ENCODE assay signal across 19 cellular contexts in the genomic region with DNA sequence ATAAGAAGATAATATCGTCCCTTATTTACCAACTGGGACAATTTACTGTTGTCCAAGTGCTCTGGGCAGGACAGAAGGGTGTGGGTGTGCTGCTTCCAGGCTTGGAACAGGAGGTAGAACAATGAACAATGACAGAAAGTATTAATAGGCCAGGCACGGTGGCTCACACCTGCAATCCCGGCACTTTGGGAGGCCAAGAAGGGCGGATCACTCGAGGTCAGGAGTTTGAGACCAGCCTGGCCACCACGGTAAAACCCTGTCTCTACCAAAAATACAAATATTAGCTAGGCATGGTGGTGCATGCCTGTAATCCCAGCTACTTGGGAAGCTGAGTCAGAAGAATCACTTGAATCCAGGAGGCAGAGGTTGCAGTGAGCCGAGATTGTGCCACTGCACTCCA. TPM values are rescaled to one million over a fixed set of nuclear protein-coding genes. Genes with fewer than 3 reads are reported as not detected.
A peak's percentile ranks its signal among the peaks of the same experiment; 100 is the strongest.
DNase-seq lines count a peak whose midpoint lies in the region; ATAC-seq and TF ChIP-seq lines count a peak whose summit lies in the region.
"Had no signal": no experiment of that assay in that cellular context is flagged by ENCODE, and none has a peak within 500 bp of the region (broad histone marks: within the 10 kb centered on the region; RNA-seq: fewer than 3 reads in every experiment).

No MANE protein-coding gene starts in this region.

- no peak overlapping the region for H3K27ac Mint-ChIP-seq in Calu3 (ENCODE audit: unreplicated experiment)
- no peak overlapping the region for H3K27ac Mint-ChIP-seq in activated naive CD4-positive, alpha-beta T cell treated with anti-CD3 and anti-CD28 coated beads for 36 hours
- H3K27ac Mint-ChIP-seq: activated CD4-positive, alpha-beta memory T cell treated with anti-CD3 and anti-CD28 coated beads for 36 hours; activated naive CD4-positive, alpha-beta T cell treated with anti-CD3 and anti-CD28 coated beads, Interleukin-2, amount 10 ng/mL, durations not matched to agents 7 days and 5 days had no signal

- no peaks in the 10 kb centered on the region for H3K9me3 ChIP-seq in breast epithelium
- H3K9me3 ChIP-seq in spleen, result no peaks in the 10 kb centered on the region
- H3K9me3 ChIP-seq: pancreas had no signal

- H3K27me3 Mint-ChIP-seq in Calu3 (ENCODE audit: unreplicated experiment), result peaks cover 35% of the 10 kb centered on the region
- H3K27me3 Mint-ChIP-seq in activated naive CD4-positive, alpha-beta T cell treated with anti-CD3 and anti-CD28 coated beads for 36 hours (ENCODE audit: low read depth), result no peaks in the 10 kb centered on the region

- H3K4me1 ChIP-seq in breast epithelium (no peaks in the 10 kb centered on the region), spleen (peaks cover 0 to 51% (median 27%) of the 10 kb centered on the region in 6 donors)
- H3K4me1 ChIP-seq: pancreas had no signal

- H3K4me3 ChIP-seq in breast epithelium (peak overlapping the region in 2 of 3 donors; percentile 9 to 69), spleen (peak overlapping the region in 7 of 8 donors; percentile 30 to 69 (median 46))

- peak overlapping the region; percentile 12 to 87 for H3K27ac ChIP-seq in breast epithelium
- H3K27ac ChIP-seq in spleen, result peak overlapping the region; percentile 5 to 96 (median 90)
- H3K27ac ChIP-seq: pancreas had no signal

- peaks cover 36% of the 10 kb centered on the region for H3K36me3 Mint-ChIP-seq in Calu3 (ENCODE audit: insufficient read depth, unreplicated experiment)
- no peaks in the 10 kb centered on the region for H3K36me3 Mint-ChIP-seq in activated naive CD4-positive, alpha-beta T cell treated with anti-CD3 and anti-CD28 coated beads for 36 hours (ENCODE audit: low read depth)
- H3K36me3 Mint-ChIP-seq: activated CD4-positive, alpha-beta memory T cell treated with anti-CD3 and anti-CD28 coated beads for 36 hours; activated naive CD4-positive, alpha-beta T cell treated with anti-CD3 and anti-CD28 coated beads, Interleukin-2, amount 10 ng/mL, durations not matched to agents 7 days and 5 days; CD4-positive, alpha-beta memory T cell had no signal

- H3K4me3 Mint-ChIP-seq in Calu3 (ENCODE audit: low read depth, unreplicated experiment), result peak overlapping the region; percentile 63
- H3K4me3 Mint-ChIP-seq in activated naive CD4-positive, alpha-beta T cell treated with anti-CD3 and anti-CD28 coated beads for 36 hours, result no peak overlapping the region
- H3K4me3 Mint-ChIP-seq: activated CD4-positive, alpha-beta memory T cell treated with anti-CD3 and anti-CD28 coated beads for 36 hours; activated naive CD4-positive, alpha-beta T cell treated with anti-CD3 and anti-CD28 coated beads, Interleukin-2, amount 10 ng/mL, durations not matched to agents 7 days and 5 days; CD4-positive, alpha-beta memory T cell had no signal

- H3K36me3 ChIP-seq in breast epithelium (no peaks in the 10 kb centered on the region), spleen (peaks cover 0 to 15% (median 0%) of the 10 kb centered on the region in 6 donors)
- H3K36me3 ChIP-seq: pancreas had no signal

- no peaks in the 10 kb centered on the region for H3K27me3 ChIP-seq in breast epithelium
- peaks cover 0 to 16% (median 0%) of the 10 kb centered on the region in 7 donors for H3K27me3 ChIP-seq in spleen (replicated peaks in 1 of 7)
- H3K27me3 ChIP-seq: pancreas had no signal

- TF ChIP-seq CTCF in Calu3 (IDR thresholded peaks at IDR 0.05; ENCODE audit: unreplicated experiment) (no peak), breast epithelium (IDR thresholded peaks at IDR 0.05) (no peak), spleen (IDR thresholded peaks at IDR 0.05 in 8 of 11, conservative IDR thresholded peaks at IDR 0.05 in 3 of 11) (no peak)

- DNase-seq in Calu3 (no peak), breast epithelium (ENCODE audit: low spot score in 2 of 2) (no peak), left colon (peak in 1 of 2 donors; percentile 20), spleen (no peak), mucosa of gallbladder (ENCODE audit: low spot score) (no peak), NCI-H82 (lab: John Stamatoyannopoulos, UW) (no peak)
- no peak for DNase-seq in activated CD4-positive, alpha-beta T cell treated with anti-CD3 and anti-CD28 coated beads, Interleukin-2, amount 50 U/mL, for 1 hour
- no peak for DNase-seq in activated naive CD4-positive, alpha-beta T cell treated with anti-CD3 and anti-CD28 coated beads for 36 hours
- DNase-seq: activated CD4-positive, alpha-beta memory T cell treated with anti-CD3 and anti-CD28 coated beads for 36 hours; activated naive CD4-positive, alpha-beta T cell treated with anti-CD3 and anti-CD28 coated beads, Interleukin-2, amount 10 ng/mL, durations not matched to agents 7 days and 5 days; activated T-cell treated with anti-CD3 and anti-CD28 coated beads, Interleukin-2, amount 50 U/mL, for 1 hour; CD4-positive, alpha-beta memory T cell; naive B cell; NCI-H2107; NCI-H526 treated with DMSO at 0.1 percent for 48 hours; SIG-M5; stimulated activated naive CD8-positive, alpha-beta T cell treated with anti-CD3 and anti-CD28 coated beads, Interleukin-15, Interleukin-2, amounts not matched to agents 100 U/mL and 50 U/mL, for 24 hours; T-helper 17 cell had no signal

- TF ChIP-seq POLR2A in breast epithelium (IDR thresholded peaks at IDR 0.05), result no peak
- TF ChIP-seq POLR2A in spleen (IDR thresholded peaks at IDR 0.05), result no peak

- H3K9me3 Mint-ChIP-seq in Calu3 (ENCODE audit: low read depth, unreplicated experiment), result no peaks in the 10 kb centered on the region
- H3K9me3 Mint-ChIP-seq in activated naive CD4-positive, alpha-beta T cell treated with anti-CD3 and anti-CD28 coated beads for 36 hours, result no peaks in the 10 kb centered on the region
- H3K9me3 Mint-ChIP-seq: activated CD4-positive, alpha-beta memory T cell treated with anti-CD3 and anti-CD28 coated beads for 36 hours; activated naive CD4-positive, alpha-beta T cell treated with anti-CD3 and anti-CD28 coated beads, Interleukin-2, amount 10 ng/mL, durations not matched to agents 7 days and 5 days; CD4-positive, alpha-beta memory T cell had no signal

- intact Hi-C loops in Calu3 (cut with micrococcal nuclease; ENCODE audit: unreplicated experiment), result no loop called here
- intact Hi-C loops in breast epithelium (cut with DNase I; ENCODE audit: low total_unique reads), result no loop called here
- intact Hi-C loops in left colon (cut with DNase I, micrococcal nuclease), result no loop called here
- intact Hi-C loops in spleen (cut with DNase I; ENCODE audit: low total_unique reads), result no loop called here
- intact Hi-C loops in activated naive CD4-positive, alpha-beta T cell treated with anti-CD3 and anti-CD28 coated beads for 36 hours (cut with micrococcal nuclease), result no loop called here

- whole genome bisulfite sequencing in spleen, 5 donors, result 64 to 78% (median 70%) methylated on average over 7 of the region's 7 CpGs

- no TSS peak for BruUV-seq in Calu3 (replicated peaks; lab: Mats Ljungman, UMichigan)

- ATAC-seq in left colon, result peak; percentile 42
- ATAC-seq: stimulated activated naive CD8-positive, alpha-beta T cell treated with anti-CD3 and anti-CD28 coated beads, Interleukin-15, Interleukin-2, amounts not matched to agents 100 U/mL and 50 U/mL, for 24 hours; T-helper 17 cell had no signal

- CTCF ChIA-PET in Calu3 (lab: Charles Lee), result interaction anchor here (0.6 kb wide), 1 partner anchor 424 kb away, joined by 3 read pairs; no protein-coding TSS in a partner anchor
- CTCF ChIA-PET in activated naive CD4-positive, alpha-beta T cell treated with anti-CD3 and anti-CD28 coated beads for 36 hours (lab: Charles Lee), result no interaction called here

- peaks cover 44% of the 10 kb centered on the region for H3K4me1 Mint-ChIP-seq in Calu3 (ENCODE audit: low read depth, unreplicated experiment)
- no peaks in the 10 kb centered on the region for H3K4me1 Mint-ChIP-seq in activated naive CD4-positive, alpha-beta T cell treated with anti-CD3 and anti-CD28 coated beads for 36 hours (ENCODE audit: low read depth)
- H3K4me1 Mint-ChIP-seq: CD4-positive, alpha-beta memory T cell; naive B cell had no signal

RNA-seq across cellular contexts. Expression of a gene that starts 2.5 kb away (rescaled TPM):
- total RNA-seq in Calu3 (2022) (766 and 1,874 TPM in 2 replicates), breast epithelium (100 to 1,000 TPM; 101 to 196 (median 160) TPM), left colon (1,000 to 10,000 TPM in 1 of 2 donors, 100 to 1,000 TPM in 1; 498 to 1,280 TPM), spleen (100 to 1,000 TPM; 304 to 893 (median 750) TPM), mucosa of gallbladder (478 TPM)
- polyA plus RNA-seq in spleen, result 1,000 to 10,000 TPM in 1 of 3 donors, 100 to 1,000 TPM in 2; 371 to 1,170 (median 689) TPM
- total RNA-seq in activated naive CD4-positive, alpha-beta T cell treated with anti-CD3 and anti-CD28 coated beads for 36 hours, result 1 to 10 TPM; 1.5 to 2.3 TPM

RNA-seq across cellular contexts. Expression of a gene that starts 16.3 kb away (rescaled TPM):
- total RNA-seq in Calu3 (2022) (40.4 and 57.1 TPM in 2 replicates), breast epithelium (10 to 100 TPM; 74.2 to 98.8 (median 92.1) TPM), left colon (10 to 100 TPM; 32.3 to 39.3 TPM), spleen (10 to 100 TPM; 40.6 to 93.1 (median 49.9) TPM), mucosa of gallbladder (61.8 TPM)
- polyA plus RNA-seq in spleen, result 100 to 1,000 TPM; 118 to 137 (median 124) TPM
- 10 to 100 TPM; 67.0 to 73.4 TPM for total RNA-seq in activated naive CD4-positive, alpha-beta T cell treated with anti-CD3 and anti-CD28 coated beads for 36 hours

RNA-seq across cellular contexts. Expression of a gene that starts 32.0 kb away (rescaled TPM):
- total RNA-seq in Calu3 (2022) (17.2 and 17.7 TPM in 2 replicates), breast epithelium (10 to 100 TPM in 2 of 3 donors, 1 to 10 TPM in 1; 6.6 to 14.5 (median 10.6) TPM), left colon (10 to 100 TPM; 33.9 to 40.5 TPM), spleen (10 to 100 TPM in 6 of 7 donors, 1 to 10 TPM in 1; 4.4 to 16.1 (median 11.4) TPM), mucosa of gallbladder (19.8 TPM)
- 10 to 100 TPM in 2 of 3 donors, 1 to 10 TPM in 1; 7.5 to 18.8 (median 13.9) TPM for polyA plus RNA-seq in spleen
- total RNA-seq in activated naive CD4-positive, alpha-beta T cell treated with anti-CD3 and anti-CD28 coated beads for 36 hours, result 10 to 100 TPM; 33.9 to 35.8 TPM

RNA-seq across cellular contexts. Expression of a gene that starts 32.1 kb away (rescaled TPM):
- 190 and 229 TPM in 2 replicates for total RNA-seq in Calu3 (2022)
- 100 to 1,000 TPM; 156 to 201 (median 172) TPM for total RNA-seq in breast epithelium
- total RNA-seq in left colon, result 100 to 1,000 TPM; 102 to 106 TPM
- 100 to 1,000 TPM; 168 to 251 (median 209) TPM for total RNA-seq in spleen
- polyA plus RNA-seq in spleen, result 100 to 1,000 TPM in 1 of 3 donors, 10 to 100 TPM in 2; 70.8 to 103 (median 91.8) TPM
- total RNA-seq in activated naive CD4-positive, alpha-beta T cell treated with anti-CD3 and anti-CD28 coated beads for 36 hours, result 100 to 1,000 TPM; 190 to 200 TPM
- total RNA-seq in mucosa of gallbladder, result 187 TPM

Comparison
In these comparisons a context has a peak if more than half of its experiments do, and no peak if none do; other contexts are left out.
1. RNA of a gene that starts 2.5 kb away (total RNA-seq): 498 to 1,280 TPM in left colon, 766 to 1,874 TPM in Calu3, 304 to 893 TPM in spleen, 478 TPM in mucosa of gallbladder (single experiment) and 101 to 196 TPM in breast epithelium; 1.5 to 2.3 TPM in activated naive CD4-positive, alpha-beta T cell treated with anti-CD3 and anti-CD28 coated beads for 36 hours; every median in the first group is over 10 times any median in the second.